27 cellular contexts compared by ENCODE assay signal in the genomic region with DNA sequence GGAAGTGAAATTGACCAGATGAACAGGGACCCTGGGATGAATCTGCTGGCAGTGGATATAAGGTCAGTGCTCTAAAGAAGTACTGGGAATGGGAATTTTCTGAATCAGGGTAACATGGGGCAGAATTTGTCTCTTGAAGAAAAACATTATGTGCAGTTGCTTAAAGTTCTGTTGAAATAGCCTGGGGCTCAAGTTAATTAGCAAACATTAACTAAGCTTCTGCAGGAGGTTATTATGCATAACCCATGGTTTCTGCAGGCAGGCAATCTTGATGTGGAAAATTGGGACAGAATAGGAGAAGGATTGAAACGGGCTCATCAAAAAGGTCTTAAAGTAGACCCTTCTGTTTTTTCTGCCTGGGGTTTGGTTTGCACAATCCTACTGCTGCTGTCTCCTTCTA. TPM values are rescaled to one million over a fixed set of nuclear protein-coding genes. Genes with fewer than 3 reads are reported as not detected.
"Had no signal": no experiment of that assay in that cellular context is flagged by ENCODE, and none has a peak within 500 bp of the region (broad histone marks: within the 10 kb centered on the region; RNA-seq: fewer than 3 reads in every experiment).

No MANE protein-coding gene starts in this region.

- H3K27me3 Mint-ChIP-seq: brain had no signal

- ATAC-seq: activated naive CD4-positive, alpha-beta T cell treated with anti-CD3 and anti-CD28 coated beads, Interleukin-2, amount 50 U/mL, for 72 hours; activated naive CD8-positive, alpha-beta T cell treated with anti-CD3 and anti-CD28 coated beads, Interleukin-2, amount 50 U/mL, for 24 hours; activated T-cell treated with anti-CD3 and anti-CD28 coated beads, Interleukin-2, amount 50 U/mL, for 4 hours; T-helper 17 cell; WTC11 had no signal

- H3K27ac Mint-ChIP-seq: activated CD4-positive, alpha-beta T cell treated with anti-CD3 and anti-CD28 coated beads, Interleukin-2, amount 10 ng/mL, durations not matched to agents 24 days and 14 days; activated naive CD4-positive, alpha-beta T cell treated with anti-CD3 and anti-CD28 coated beads, Interleukin-2, amount 50 U/mL, for 72 hours; activated naive CD8-positive, alpha-beta T cell treated with anti-CD3 and anti-CD28 coated beads, Interleukin-2, amount 50 U/mL, for 24 hours; T-helper 17 cell; WTC11 had no signal

- H3K4me3 Mint-ChIP-seq: activated CD4-positive, alpha-beta T cell treated with anti-CD3 and anti-CD28 coated beads, Interleukin-2, amount 10 ng/mL, durations not matched to agents 24 days and 14 days; activated naive CD8-positive, alpha-beta T cell treated with anti-CD3 and anti-CD28 coated beads, Interleukin-2, amount 50 U/mL, for 24 hours; activated T-cell treated with anti-CD3 and anti-CD28 coated beads, Interleukin-2, amount 50 U/mL, for 4 hours; brain; T-helper 17 cell; WTC11 had no signal

- H3K36me3 Mint-ChIP-seq: activated naive CD4-positive, alpha-beta T cell treated with anti-CD3 and anti-CD28 coated beads, Interleukin-2, amount 50 U/mL, for 72 hours; brain had no signal

- H3K4me1 Mint-ChIP-seq: activated CD4-positive, alpha-beta T cell treated with anti-CD3 and anti-CD28 coated beads, Interleukin-2, amount 10 ng/mL, durations not matched to agents 24 days and 14 days; activated naive CD8-positive, alpha-beta T cell treated with anti-CD3 and anti-CD28 coated beads, Interleukin-2, amount 50 U/mL, for 24 hours; T-helper 17 cell had no signal

- DNase-seq: activated CD4-positive, alpha-beta T cell treated with anti-CD3 and anti-CD28 coated beads, Interleukin-2, amount 10 ng/mL, durations not matched to agents 24 days and 14 days; activated CD4-positive, alpha-beta T cell treated with anti-CD3 and anti-CD28 coated beads, Interleukin-2, amount 50 U/mL, for 48 hours; activated CD4-positive, CD25-positive, alpha-beta regulatory T cell treated with anti-CD3 and anti-CD28 coated beads, Interleukin-2, amount 50 U/mL, for 72 hours; activated CD8-positive, alpha-beta memory T cell treated with anti-CD3 and anti-CD28 coated beads for 24 hours; activated effector memory CD4-positive, alpha-beta T cell treated with anti-CD3 and anti-CD28 coated beads, Interleukin-2, amount 50 U/mL, for 16 hours; activated naive CD4-positive, alpha-beta T cell treated with Interleukin-2 at 50 U/mL for 16 hours; activated naive CD8-positive, alpha-beta T cell treated with anti-CD3 and anti-CD28 coated beads, Interleukin-2, amount 50 U/mL, for 24 hours; activated T-cell treated with anti-CD3 and anti-CD28 coated beads, Interleukin-2, amount 50 U/mL, for 4 hours; amygdala; IMR-90; KG1; MV-4-11; NCI-H1092 treated with DMSO at 0.1 percent for 48 hours; NCI-H1417 treated with DMSO at 0.1 percent for 48 hours; NCI-H1694; NCI-H2029; NCI-H510A treated with DMSO at 0.1 percent for 48 hours; SHP77 treated with DMSO at 0.1 percent for 48 hours; T-helper 17 cell; T-helper 9 cell had no signal

- H3K9me3 Mint-ChIP-seq: activated CD4-positive, alpha-beta T cell treated with anti-CD3 and anti-CD28 coated beads, Interleukin-2, amount 10 ng/mL, durations not matched to agents 24 days and 14 days; activated naive CD4-positive, alpha-beta T cell treated with anti-CD3 and anti-CD28 coated beads, Interleukin-2, amount 50 U/mL, for 72 hours; activated naive CD8-positive, alpha-beta T cell treated with anti-CD3 and anti-CD28 coated beads, Interleukin-2, amount 50 U/mL, for 24 hours; activated T-cell treated with anti-CD3 and anti-CD28 coated beads, Interleukin-2, amount 50 U/mL, for 4 hours had no signal

RNA-seq across cellular contexts. Expression of gene GSTM5, which starts 14.0 kb away (rescaled TPM):
- total RNA-seq: astrocyte, LHCN-M2, M059J, SK-MEL-5 had no signal

RNA-seq across cellular contexts. Expression of gene EPS8L3, which starts 37.7 kb away (rescaled TPM):
- total RNA-seq: activated CD4-positive, alpha-beta T cell treated with anti-CD3 and anti-CD28 coated beads, Interleukin-2, amount 10 ng/mL, durations not matched to agents 24 days and 14 days; activated naive CD4-positive, alpha-beta T cell treated with anti-CD3 and anti-CD28 coated beads, Interleukin-2, amount 50 U/mL, for 72 hours; activated T-cell treated with anti-CD3 and anti-CD28 coated beads, Interleukin-2, amount 50 U/mL, for 4 hours; astrocyte; IMR-90; LHCN-M2; M059J; SK-MEL-5; T-helper 17 cell had no signal
- polyA plus RNA-seq: IMR-90 had no signal

RNA-seq across cellular contexts. Expression of gene GSTM1, which starts 38.4 kb away (rescaled TPM):
- total RNA-seq: astrocyte, IMR-90, M059J, SK-MEL-5, WTC11 had no signal
- polyA plus RNA-seq: IMR-90 had no signal
